1 cellular context compared by ENCODE assay signal in the genomic region with DNA sequence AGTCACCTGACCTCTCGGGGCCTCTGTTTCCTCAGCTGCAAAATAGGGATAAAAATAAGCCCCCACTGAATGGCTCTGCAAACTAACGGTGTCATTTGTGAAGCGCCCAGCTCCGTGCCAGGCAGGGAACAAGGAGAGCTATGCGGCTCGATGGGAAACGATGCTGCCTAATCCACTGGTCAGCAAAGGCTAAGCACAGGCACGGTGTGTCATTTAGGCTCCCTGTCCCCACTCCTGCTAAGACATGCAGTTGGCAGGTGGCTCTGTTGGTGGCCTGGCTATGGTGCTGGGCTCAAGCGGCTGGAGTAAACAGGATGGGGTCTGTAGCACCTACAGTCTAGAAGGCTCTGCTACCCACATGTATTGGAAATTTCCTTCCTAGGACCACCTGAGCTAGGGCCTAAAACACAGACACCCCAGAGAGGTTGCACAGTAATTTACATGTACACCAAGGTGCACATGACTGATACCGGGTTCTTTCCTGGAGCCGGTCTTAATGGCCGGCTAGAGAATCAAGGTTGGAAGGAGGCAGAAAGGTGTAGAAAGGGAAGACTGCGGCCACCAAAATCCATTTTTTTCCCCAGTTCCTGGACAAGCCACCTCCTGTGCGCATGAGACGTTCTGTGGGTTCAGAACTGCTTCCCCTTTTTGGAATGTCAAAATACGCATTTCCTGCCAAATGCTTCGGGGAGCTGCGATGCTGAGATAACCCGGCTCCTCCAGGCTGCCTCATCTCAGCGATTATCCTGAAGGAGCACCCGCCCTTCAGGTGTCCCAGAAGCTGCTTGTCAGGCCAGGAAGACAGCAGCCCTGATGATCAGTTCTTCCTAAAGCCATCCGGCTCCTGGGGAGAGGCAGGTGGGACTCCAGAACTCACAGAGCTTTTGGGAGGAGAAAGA.
TF ChIP-seq lines count a peak whose summit lies in the region.

No MANE protein-coding gene starts in this region.

TF ChIP-seq in K562, 482 proteins besides CTCF, POLR2A, EP300 and RAD21 (continued from another document):
- TF ChIP-seq, protein P1, sequence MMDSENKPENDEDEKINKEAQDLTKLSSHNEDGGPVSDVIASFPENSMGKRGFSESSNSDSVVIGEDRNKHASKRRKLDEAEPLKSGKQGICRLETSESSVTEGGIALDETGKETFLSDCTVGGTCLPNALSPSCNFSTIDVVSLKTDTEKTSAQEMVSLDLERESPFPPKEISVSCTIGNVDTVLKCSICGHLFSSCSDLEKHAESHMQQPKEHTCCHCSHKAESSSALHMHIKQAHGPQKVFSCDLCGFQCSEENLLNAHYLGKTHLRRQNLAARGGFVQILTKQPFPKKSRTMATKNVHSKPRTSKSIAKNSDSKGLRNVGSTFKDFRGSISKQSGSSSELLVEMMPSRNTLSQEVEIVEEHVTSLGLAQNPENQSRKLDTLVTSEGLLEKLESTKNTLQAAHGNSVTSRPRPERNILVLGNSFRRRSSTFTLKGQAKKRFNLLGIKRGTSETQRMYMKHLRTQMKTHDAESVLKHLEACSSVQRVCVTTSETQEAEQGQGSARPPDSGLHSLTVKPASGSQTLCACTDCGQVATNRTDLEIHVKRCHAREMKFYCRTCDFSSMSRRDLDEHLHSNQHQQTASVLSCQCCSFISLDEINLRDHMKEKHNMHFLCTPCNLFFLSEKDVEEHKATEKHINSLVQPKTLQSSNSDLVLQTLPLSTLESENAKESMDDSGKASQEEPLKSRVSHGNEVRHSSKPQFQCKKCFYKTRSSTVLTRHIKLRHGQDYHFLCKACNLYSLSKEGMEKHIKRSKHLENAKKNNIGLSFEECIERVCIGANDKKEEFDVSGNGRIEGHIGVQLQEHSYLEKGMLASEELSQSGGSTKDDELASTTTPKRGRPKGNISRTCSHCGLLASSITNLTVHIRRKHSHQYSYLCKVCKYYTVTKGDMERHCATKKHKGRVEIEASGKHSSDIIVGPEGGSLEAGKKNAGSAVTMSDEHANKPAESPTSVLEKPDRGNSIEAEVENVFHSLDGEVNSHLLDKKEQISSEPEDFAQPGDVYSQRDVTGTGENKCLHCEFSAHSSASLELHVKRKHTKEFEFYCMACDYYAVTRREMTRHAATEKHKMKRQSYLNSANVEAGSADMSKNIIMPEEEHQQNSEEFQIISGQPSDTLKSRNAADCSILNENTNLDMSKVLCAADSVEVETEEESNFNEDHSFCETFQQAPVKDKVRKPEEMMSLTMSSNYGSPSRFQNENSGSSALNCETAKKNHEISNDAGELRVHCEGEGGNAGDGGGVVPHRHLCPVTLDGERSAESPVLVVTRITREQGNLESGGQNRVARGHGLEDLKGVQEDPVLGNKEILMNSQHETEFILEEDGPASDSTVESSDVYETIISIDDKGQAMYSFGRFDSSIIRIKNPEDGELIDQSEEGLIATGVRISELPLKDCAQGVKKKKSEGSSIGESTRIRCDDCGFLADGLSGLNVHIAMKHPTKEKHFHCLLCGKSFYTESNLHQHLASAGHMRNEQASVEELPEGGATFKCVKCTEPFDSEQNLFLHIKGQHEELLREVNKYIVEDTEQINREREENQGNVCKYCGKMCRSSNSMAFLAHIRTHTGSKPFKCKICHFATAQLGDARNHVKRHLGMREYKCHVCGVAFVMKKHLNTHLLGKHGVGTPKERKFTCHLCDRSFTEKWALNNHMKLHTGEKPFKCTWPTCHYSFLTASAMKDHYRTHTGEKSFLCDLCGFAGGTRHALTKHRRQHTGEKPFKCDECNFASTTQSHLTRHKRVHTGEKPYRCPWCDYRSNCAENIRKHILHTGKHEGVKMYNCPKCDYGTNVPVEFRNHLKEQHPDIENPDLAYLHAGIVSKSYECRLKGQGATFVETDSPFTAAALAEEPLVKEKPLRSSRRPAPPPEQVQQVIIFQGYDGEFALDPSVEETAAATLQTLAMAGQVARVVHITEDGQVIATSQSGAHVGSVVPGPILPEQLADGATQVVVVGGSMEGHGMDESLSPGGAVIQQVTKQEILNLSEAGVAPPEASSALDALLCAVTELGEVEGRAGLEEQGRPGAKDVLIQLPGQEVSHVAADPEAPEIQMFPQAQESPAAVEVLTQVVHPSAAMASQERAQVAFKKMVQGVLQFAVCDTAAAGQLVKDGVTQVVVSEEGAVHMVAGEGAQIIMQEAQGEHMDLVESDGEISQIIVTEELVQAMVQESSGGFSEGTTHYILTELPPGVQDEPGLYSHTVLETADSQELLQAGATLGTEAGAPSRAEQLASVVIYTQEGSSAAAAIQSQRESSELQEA (IDR thresholded peaks at IDR 0.05; ENCODE audit: low read depth): no peak
- TF ChIP-seq HEY1 (CRISPR knock-in tag; IDR thresholded peaks at IDR 0.05; ENCODE audit: borderline replicate concordance) (no peak), ZNF644 (tag; IDR thresholded peaks at IDR 0.05; ENCODE audit: low read depth) (peak; percentile 72; the same call in 1 of the 2 replicates), ADNP (tag; IDR thresholded peaks at IDR 0.05) (0 out of 2 replicates have a peak, but pooled peaks have one; percentile 34), PURB (CRISPR knock-in tag; IDR thresholded peaks at IDR 0.05; ENCODE audit: low read depth) (no peak), ZBED1 (IDR thresholded peaks at IDR 0.05) (no peak), MAFK (IDR thresholded peaks at IDR 0.05; ENCODE audit: low read length) (no peak), PHF8 (IDR thresholded peaks at IDR 0.05; ENCODE audit: borderline replicate concordance, low read length) (no peak), IFI16 (CRISPR knock-in tag; IDR thresholded peaks at IDR 0.05) (no peak), U2AF1 (optimal IDR thresholded peaks at IDR 0.05; ENCODE audit: low read depth, low read length) (no peak), ZNF263 (CRISPR knock-in tag; IDR thresholded peaks at IDR 0.05; ENCODE audit: borderline replicate concordance) (peak; percentile 52; the same call in 1 of the 2 replicates), SMARCA4 (IDR thresholded peaks at IDR 0.05) (peak; percentile 31; the same call in 1 of the 2 replicates), DNMT1 (IDR thresholded peaks at IDR 0.05) (no peak), CXXC5 (CRISPR knock-in tag; IDR thresholded peaks at IDR 0.05) (peak; percentile 55), BCOR (IDR thresholded peaks at IDR 0.05) (no peak), KAT2B (IDR thresholded peaks at IDR 0.05; ENCODE audit: low read depth, low read length) (no peak), ZNF212 (CRISPR knock-in tag; IDR thresholded peaks at IDR 0.05) (no peak), ZNF24 (IDR thresholded peaks at IDR 0.05) (no peak), ZNF431 (CRISPR knock-in tag; IDR thresholded peaks at IDR 0.05) (no peak), CTBP1 (IDR thresholded peaks at IDR 0.05; ENCODE audit: borderline replicate concordance) (peak; percentile 94), TAF7 (tag; IDR thresholded peaks at IDR 0.05) (no peak), NR2C2 (CRISPR knock-in tag; IDR thresholded peaks at IDR 0.05) (no peak), NR2C2 (tag; IDR thresholded peaks at IDR 0.05) (peak; percentile 48; the same call in 1 of the 2 replicates), YY1 (IDR thresholded peaks at IDR 0.05; ENCODE audit: borderline replicate concordance in 1 of 3, control insufficient read depth in 1 of 3, extremely low read depth in 1 of 3, insufficient read depth in 3 of 3, insufficient read length in 1 of 3, insufficient replicate concordance in 2 of 3, low read depth in 1 of 3, low read length in 2 of 3) (no peak), MTA2 (IDR thresholded peaks at IDR 0.05; ENCODE audit: low read depth) (no peak), KDM5B (IDR thresholded peaks at IDR 0.05; ENCODE audit: insufficient replicate concordance, low read depth, low read length) (no peak), BRD9 (IDR thresholded peaks at IDR 0.05; ENCODE audit: low read depth, partially characterized antibody) (no peak), ZNF217 (CRISPR knock-in tag; IDR thresholded peaks at IDR 0.05) (no peak), PCBP1 (IDR thresholded peaks at IDR 0.05; ENCODE audit: low read depth, low read length, poor library complexity, severe bottlenecking) (no peak), ETV1 (tag; conservative IDR thresholded peaks at IDR 0.05; ENCODE audit: low read depth) (no peak), GATA2 (CRISPR knock-in tag; IDR thresholded peaks at IDR 0.05) (peak; percentile 63), ASH1L (IDR thresholded peaks at IDR 0.05; ENCODE audit: borderline replicate concordance, low read depth, partially characterized antibody) (no peak), RBFOX2 (IDR thresholded peaks at IDR 0.05; ENCODE audit: low read depth, low read length) (no peak)
- TF ChIP-seq, protein P2, sequence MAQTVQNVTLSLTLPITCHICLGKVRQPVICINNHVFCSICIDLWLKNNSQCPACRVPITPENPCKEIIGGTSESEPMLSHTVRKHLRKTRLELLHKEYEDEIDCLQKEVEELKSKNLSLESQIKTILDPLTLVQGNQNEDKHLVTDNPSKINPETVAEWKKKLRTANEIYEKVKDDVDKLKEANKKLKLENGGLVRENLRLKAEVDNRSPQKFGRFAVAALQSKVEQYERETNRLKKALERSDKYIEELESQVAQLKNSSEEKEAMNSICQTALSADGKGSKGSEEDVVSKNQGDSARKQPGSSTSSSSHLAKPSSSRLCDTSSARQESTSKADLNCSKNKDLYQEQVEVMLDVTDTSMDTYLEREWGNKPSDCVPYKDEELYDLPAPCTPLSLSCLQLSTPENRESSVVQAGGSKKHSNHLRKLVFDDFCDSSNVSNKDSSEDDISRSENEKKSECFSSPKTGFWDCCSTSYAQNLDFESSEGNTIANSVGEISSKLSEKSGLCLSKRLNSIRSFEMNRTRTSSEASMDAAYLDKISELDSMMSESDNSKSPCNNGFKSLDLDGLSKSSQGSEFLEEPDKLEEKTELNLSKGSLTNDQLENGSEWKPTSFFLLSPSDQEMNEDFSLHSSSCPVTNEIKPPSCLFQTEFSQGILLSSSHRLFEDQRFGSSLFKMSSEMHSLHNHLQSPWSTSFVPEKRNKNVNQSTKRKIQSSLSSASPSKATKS (CRISPR knock-in tag; IDR thresholded peaks at IDR 0.05): no peak
- TF ChIP-seq, protein P3, sequence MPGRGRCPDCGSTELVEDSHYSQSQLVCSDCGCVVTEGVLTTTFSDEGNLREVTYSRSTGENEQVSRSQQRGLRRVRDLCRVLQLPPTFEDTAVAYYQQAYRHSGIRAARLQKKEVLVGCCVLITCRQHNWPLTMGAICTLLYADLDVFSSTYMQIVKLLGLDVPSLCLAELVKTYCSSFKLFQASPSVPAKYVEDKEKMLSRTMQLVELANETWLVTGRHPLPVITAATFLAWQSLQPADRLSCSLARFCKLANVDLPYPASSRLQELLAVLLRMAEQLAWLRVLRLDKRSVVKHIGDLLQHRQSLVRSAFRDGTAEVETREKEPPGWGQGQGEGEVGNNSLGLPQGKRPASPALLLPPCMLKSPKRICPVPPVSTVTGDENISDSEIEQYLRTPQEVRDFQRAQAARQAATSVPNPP (IDR thresholded peaks at IDR 0.05; ENCODE audit: borderline replicate concordance, insufficient read depth, insufficient read length): no peak
- TF ChIP-seq, protein P4, sequence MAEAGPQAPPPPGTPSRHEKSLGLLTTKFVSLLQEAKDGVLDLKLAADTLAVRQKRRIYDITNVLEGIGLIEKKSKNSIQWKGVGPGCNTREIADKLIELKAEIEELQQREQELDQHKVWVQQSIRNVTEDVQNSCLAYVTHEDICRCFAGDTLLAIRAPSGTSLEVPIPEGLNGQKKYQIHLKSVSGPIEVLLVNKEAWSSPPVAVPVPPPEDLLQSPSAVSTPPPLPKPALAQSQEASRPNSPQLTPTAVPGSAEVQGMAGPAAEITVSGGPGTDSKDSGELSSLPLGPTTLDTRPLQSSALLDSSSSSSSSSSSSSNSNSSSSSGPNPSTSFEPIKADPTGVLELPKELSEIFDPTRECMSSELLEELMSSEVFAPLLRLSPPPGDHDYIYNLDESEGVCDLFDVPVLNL (CRISPR knock-in tag; IDR thresholded peaks at IDR 0.05; ENCODE audit: low read depth): no peak
- TF ChIP-seq, protein P5, sequence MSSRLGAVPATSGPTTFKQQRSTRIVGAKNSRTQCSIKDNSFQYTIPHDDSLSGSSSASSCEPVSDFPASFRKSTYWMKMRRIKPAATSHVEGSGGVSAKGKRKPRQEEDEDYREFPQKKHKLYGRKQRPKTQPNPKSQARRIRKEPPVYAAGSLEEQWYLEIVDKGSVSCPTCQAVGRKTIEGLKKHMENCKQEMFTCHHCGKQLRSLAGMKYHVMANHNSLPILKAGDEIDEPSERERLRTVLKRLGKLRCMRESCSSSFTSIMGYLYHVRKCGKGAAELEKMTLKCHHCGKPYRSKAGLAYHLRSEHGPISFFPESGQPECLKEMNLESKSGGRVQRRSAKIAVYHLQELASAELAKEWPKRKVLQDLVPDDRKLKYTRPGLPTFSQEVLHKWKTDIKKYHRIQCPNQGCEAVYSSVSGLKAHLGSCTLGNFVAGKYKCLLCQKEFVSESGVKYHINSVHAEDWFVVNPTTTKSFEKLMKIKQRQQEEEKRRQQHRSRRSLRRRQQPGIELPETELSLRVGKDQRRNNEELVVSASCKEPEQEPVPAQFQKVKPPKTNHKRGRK (tag; IDR thresholded peaks at IDR 0.05): no peak
